ENCODE assay signal across 19 cellular contexts in the genomic region with DNA sequence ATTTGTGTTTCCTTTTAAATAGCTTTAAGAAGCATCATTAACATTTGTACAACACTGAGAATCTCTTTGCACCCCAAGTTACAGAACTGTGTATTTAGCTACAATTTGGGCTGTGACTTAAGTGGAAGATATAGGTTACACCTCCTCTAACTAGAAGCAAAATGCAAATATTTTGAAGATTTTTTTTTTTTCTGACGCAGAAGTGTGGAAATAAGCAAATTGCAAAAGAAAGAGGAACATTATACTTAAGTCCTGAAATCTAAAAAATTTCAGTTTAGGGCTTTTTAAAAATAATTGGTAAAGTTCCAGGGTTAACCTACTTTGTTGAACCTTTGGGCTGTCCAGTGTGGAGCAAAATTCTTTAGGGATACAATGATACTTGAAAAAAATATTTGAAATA. TPM values are rescaled to one million over a fixed set of nuclear protein-coding genes. Genes with fewer than 3 reads are reported as not detected.
A peak's percentile ranks its signal among the peaks of the same experiment; 100 is the strongest.
DNase-seq lines count a peak whose midpoint lies in the region; ATAC-seq and TF ChIP-seq lines count a peak whose summit lies in the region.
"Had no signal": no experiment of that assay in that cellular context is flagged by ENCODE, and none has a peak within 500 bp of the region (broad histone marks: within the 10 kb centered on the region; RNA-seq: fewer than 3 reads in every experiment).

No MANE protein-coding gene starts in this region.

- H2AFZ ChIP-seq in Karpas-422 (ENCODE audit: low read length) (no peak overlapping the region), osteoblast (ENCODE audit: low read length) (peak overlapping the region; percentile 27)

- DNase-seq in CD1c-positive myeloid dendritic cell (ENCODE audit: extremely low spot score), result peak; percentile 15
- peak; percentile 55 for DNase-seq in Karpas-422
- peak; percentile 11 for DNase-seq in choroid plexus epithelial cell (ENCODE audit: low read depth)
- DNase-seq in osteoblast (ENCODE audit: insufficient read length, low spot score, missing footprints), result peak; percentile 8
- DNase-seq in stimulated activated CD4-positive, alpha-beta T cell treated with anti-CD3 and anti-CD28 coated beads, Interleukin-15, amount 100 ng/mL, for 24 hours, result no peak
- DNase-seq in SKM-1 (lab: John Stamatoyannopoulos, UW; ENCODE audit: unreplicated experiment), result no peak
- DNase-seq: 8988T; ACHN; BE2C; C1 segment of cervical spinal cord; Caco-2; Calu3; CD4-positive, alpha-beta T cell; CD8-positive, alpha-beta T cell; DMS79 treated with DMSO at 0.1 percent for 48 hours; GF-D8 had no signal

- H3K4me3 ChIP-seq in Karpas-422 (ENCODE audit: low read length) (no peak overlapping the region), choroid plexus epithelial cell (ENCODE audit: low read depth, low read length) (no peak overlapping the region), osteoblast (ENCODE audit: insufficient read depth, low read length) (no peak overlapping the region)
- H3K4me3 ChIP-seq: BLaER1 had no signal

- H3K79me2 ChIP-seq in Karpas-422 (ENCODE audit: low read length) (no peaks in the 10 kb centered on the region), osteoblast (ENCODE audit: insufficient read depth, low read length) (no peaks in the 10 kb centered on the region)

- no peaks in the 10 kb centered on the region for H3K36me3 ChIP-seq in Karpas-422 (ENCODE audit: insufficient read depth, low read length)
- H3K36me3 ChIP-seq in osteoblast (ENCODE audit: insufficient read depth, low read length), result no peaks in the 10 kb centered on the region
- H3K36me3 ChIP-seq: BE2C, BLaER1 had no signal

- H3K4me2 ChIP-seq in Karpas-422 (ENCODE audit: low read depth, low read length, poor library complexity, severe bottlenecking) (peak overlapping the region; percentile 37), osteoblast (ENCODE audit: insufficient read depth, low read length) (no peak overlapping the region)
- H3K4me2 ChIP-seq: BLaER1 had no signal

- H3K27ac ChIP-seq in Karpas-422 (ENCODE audit: low read length) (no peak overlapping the region), osteoblast (ENCODE audit: low read depth, low read length) (no peak overlapping the region)
- H3K27ac ChIP-seq: BLaER1 had no signal

- no peak for ATAC-seq in GM19035 (IDR thresholded peaks at IDR 0.05; ENCODE audit: unreplicated experiment)
- ATAC-seq in GM21737 (IDR thresholded peaks at IDR 0.05; ENCODE audit: unreplicated experiment), result no peak
- ATAC-seq: CD8-positive, alpha-beta T cell had no signal

- H3K9ac ChIP-seq in Karpas-422 (ENCODE audit: low read length), result no peak overlapping the region
- H3K9ac ChIP-seq: BLaER1 had no signal

- TF ChIP-seq CTCF in choroid plexus epithelial cell (conservative IDR thresholded peaks at IDR 0.05; ENCODE audit: low read depth, low read length) (no peak), osteoblast (IDR thresholded peaks at IDR 0.05; ENCODE audit: extremely low read depth, low read depth, low read length) (no peak)

- H3K4me1 ChIP-seq in Karpas-422 (ENCODE audit: low read length), result peaks cover 9% of the 10 kb centered on the region
- H3K4me1 ChIP-seq in osteoblast (ENCODE audit: insufficient read depth, low read length), result peaks cover 20% of the 10 kb centered on the region
- H3K4me1 ChIP-seq: BE2C had no signal

- H3K9me3 ChIP-seq in Karpas-422 (ENCODE audit: low read length) (no peaks in the 10 kb centered on the region), osteoblast (ENCODE audit: low read depth, low read length) (no peaks in the 10 kb centered on the region)
- H3K9me3 ChIP-seq: BE2C, BLaER1, Caco-2 had no signal

- no peaks in the 10 kb centered on the region for H3K9me2 ChIP-seq in Karpas-422 (replicated peaks; ENCODE audit: insufficient read depth, low read length)

- no peaks in the 10 kb centered on the region for H4K20me1 ChIP-seq in Karpas-422 (ENCODE audit: insufficient read depth, low read depth, low read length)
- no peaks in the 10 kb centered on the region for H4K20me1 ChIP-seq in osteoblast (ENCODE audit: insufficient read depth, low read length)
- H4K20me1 ChIP-seq: BLaER1 had no signal

- no peaks in the 10 kb centered on the region for H3K27me3 ChIP-seq in Karpas-422 (ENCODE audit: low read length)
- no peaks in the 10 kb centered on the region for H3K27me3 ChIP-seq in osteoblast (ENCODE audit: insufficient read depth, low read length)
- H3K27me3 ChIP-seq: BE2C, BLaER1 had no signal

RNA-seq across cellular contexts. Expression of a gene that starts 41.4 kb away (rescaled TPM):
- 0.72 TPM in 1 of 2 replicates, not detected in the other for total RNA-seq in Karpas-422 (2014; rRNA removed; shearing (Covaris generic); ENCODE audit: low replicate concordance)
- total RNA-seq in osteoblast, result 102 and 111 TPM in 2 replicates

Comparison
In these comparisons a context has a peak if more than half of its experiments do, and no peak if none do; other contexts are left out.
1. DNase-seq: peak in CD1c-positive myeloid dendritic cell (single experiment), Karpas-422 (single experiment), choroid plexus epithelial cell (single experiment) and osteoblast (single experiment); none in stimulated activated CD4-positive, alpha-beta T cell treated with anti-CD3 and anti-CD28 coated beads, Interleukin-15, amount 100 ng/mL, for 24 hours (single experiment) and SKM-1 (single experiment).
2. RNA of a gene that starts 41.4 kb away (total RNA-seq): 102 to 111 TPM in osteoblast; 0.72 TPM in Karpas-422; every median in the first group is over 10 times any median in the second.